In genomic region chr10:32050145-32050544, GRCh38 we compare ENCODE assay signal across 1 cellular context.
A peak's percentile ranks its signal among the peaks of the same experiment; 100 is the strongest.
TF ChIP-seq lines count a peak whose summit lies in the region.

No MANE protein-coding gene starts in this region.

TF ChIP-seq in WTC11, 78 proteins besides CTCF, POLR2A, EP300 and RAD21 (continued from another document):
- TF ChIP-seq, protein P1, sequence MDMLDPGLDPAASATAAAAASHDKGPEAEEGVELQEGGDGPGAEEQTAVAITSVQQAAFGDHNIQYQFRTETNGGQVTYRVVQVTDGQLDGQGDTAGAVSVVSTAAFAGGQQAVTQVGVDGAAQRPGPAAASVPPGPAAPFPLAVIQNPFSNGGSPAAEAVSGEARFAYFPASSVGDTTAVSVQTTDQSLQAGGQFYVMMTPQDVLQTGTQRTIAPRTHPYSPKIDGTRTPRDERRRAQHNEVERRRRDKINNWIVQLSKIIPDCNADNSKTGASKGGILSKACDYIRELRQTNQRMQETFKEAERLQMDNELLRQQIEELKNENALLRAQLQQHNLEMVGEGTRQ (CRISPR knock-in tag; IDR thresholded peaks at IDR 0.05) = peak; percentile 80
